22 cellular contexts compared by ENCODE assay signal in the genomic region with DNA sequence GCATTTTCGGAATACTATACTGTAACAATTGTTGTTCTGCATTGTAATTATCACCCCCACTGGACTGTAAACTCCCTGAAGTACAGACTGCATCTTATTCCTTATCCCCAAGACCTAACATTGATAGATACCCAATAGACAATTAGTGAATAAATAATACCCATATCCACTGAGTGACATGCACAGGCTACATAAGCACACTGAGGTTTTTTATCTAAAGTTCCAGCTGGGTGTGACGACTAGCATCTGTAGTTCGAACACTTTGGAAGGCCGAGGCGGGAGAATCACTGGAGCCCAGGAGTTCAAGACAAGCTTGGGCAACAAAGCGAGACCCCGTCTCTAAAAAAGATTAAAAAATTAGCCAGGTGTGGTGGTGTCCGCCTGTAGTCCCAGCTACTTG. TPM values are rescaled to one million over a fixed set of nuclear protein-coding genes. Genes with fewer than 3 reads are reported as not detected.
DNase-seq lines count a peak whose midpoint lies in the region; ATAC-seq, FAIRE-seq and TF ChIP-seq lines count a peak whose summit lies in the region.
"Had no signal": no experiment of that assay in that cellular context is flagged by ENCODE, and none has a peak within 500 bp of the region (broad histone marks: within the 10 kb centered on the region; RNA-seq: fewer than 3 reads in every experiment).

No MANE protein-coding gene starts in this region.

- no peak overlapping the region for H3K14ac ChIP-seq in mesenchymal stem cell (ENCODE audit: low read length in 2 of 2)

- no peaks in the 10 kb centered on the region; the same call in 1 of the 2 replicates for H4K20me1 ChIP-seq in HepG2 (ENCODE audit: insufficient read depth, low read length)

- peaks cover 66% of the 10 kb centered on the region for H3K79me2 ChIP-seq in HepG2 (ENCODE audit: insufficient read depth, low read length)

- CTCF ChIA-PET in HepG2 (lab: Yijun Ruan, JAX; ENCODE audit: low intra/inter-chr PET ratio, low total read pairs): no interaction called here
- CTCF ChIA-PET in T-cell (lab: Charles Lee): interaction anchor here in 1 of 2 donors (1.0 to 1.6 kb wide), 3 partner anchors 31 to 1122 kb away, joined by 3 to 5 read pairs (median 4); a partner anchor contains a TSS

- H3K9ac ChIP-seq in HepG2 (ENCODE audit: insufficient read depth, low read depth, low read length) (no peak overlapping the region), mesenchymal stem cell (ENCODE audit: low read length) (peak overlapping the region; percentile 92)

- peaks cover 15% of the 10 kb centered on the region for H3K36me3 Mint-ChIP-seq in T-cell

- ATAC-seq in HepG2 (no peak), right lobe of liver (no peak), T-cell (replicated peaks in 1 of 4) (no peak), HG02981 (IDR thresholded peaks at IDR 0.05; ENCODE audit: unreplicated experiment) (no peak)
- ATAC-seq: sciatic nerve had no signal

- peak overlapping the region in 1 of 2 experiments; percentile 41 for H3K4ac ChIP-seq in mesenchymal stem cell (ENCODE audit: low read depth in 1 of 2, low read length in 2 of 2)

- H3K4me3 Mint-ChIP-seq in T-cell: peak overlapping the region in 2 of 3 donors; percentile 0 to 1

- no peak for TF ChIP-seq EP300 in HepG2 (IDR thresholded peaks at IDR 0.05; ENCODE audit: low read depth in 2 of 2, low read length in 2 of 2)
- TF ChIP-seq EP300 in HepG2 (CRISPR knock-in tag; IDR thresholded peaks at IDR 0.05; ENCODE audit: borderline replicate concordance): no peak

- no peak overlapping the region for H4K91ac ChIP-seq in mesenchymal stem cell (ENCODE audit: low read length)

- 96% methylated on average over 8 of the region's 8 CpGs for WGBS in HepG2 (ENCODE audit: low lambda C conversion rate)
- 97% methylated on average over 8 of the region's 8 CpGs for whole genome bisulfite sequencing in right lobe of liver (ENCODE audit: insufficient coverage, low coverage, low lambda C conversion rate, missing lambda C conversion rate)
- 97% methylated on average over 8 of the region's 8 CpGs for WGBS in mesenchymal stem cell

- H2AFZ ChIP-seq in HepG2 (ENCODE audit: low read length) (no peak overlapping the region), mesenchymal stem cell (ENCODE audit: low read depth, low read length) (no peak overlapping the region)

- no peak overlapping the region for H4K8ac ChIP-seq in mesenchymal stem cell (ENCODE audit: low read length)

- in situ Hi-C loops in HepG2 (cut with HindIII; ENCODE audit: extremely low pct_ligation_motif_present, low pct_unique_long_range_greater_than_20kb): loop anchor here (5.0 kb wide), 1 partner anchor 52 kb away; no protein-coding TSS in a partner anchor

- no peak for TF ChIP-seq POLR2A in HepG2 (IDR thresholded peaks at IDR 0.05; ENCODE audit: insufficient read depth in 1 of 2, low read depth in 2 of 2, low read length in 2 of 2)
- TF ChIP-seq POLR2A in right lobe of liver (IDR thresholded peaks at IDR 0.05): no peak

- TF ChIP-seq RAD21 in HepG2 (CRISPR knock-in tag; IDR thresholded peaks at IDR 0.05): no peak

- DNase-seq in HepG2 (ENCODE audit: low spot score) (no peak), right lobe of liver (no peak), T-cell (no peak), mesenchymal stem cell (no peak), H7 (no peak), hippocampal formation (lab: John Stamatoyannopoulos, UW) (no peak), SK-N-DZ (ENCODE audit: low spot score) (no peak)
- DNase-seq: activated CD4-positive, alpha-beta memory T cell treated with anti-CD3 and anti-CD28 coated beads, Interleukin-2, amount 10 ng/mL, durations not matched to agents 7 days and 5 days; amniotic stem cell; effector memory CD4-positive, alpha-beta T cell; KBM-7; kidney glomerular epithelial cell; mesendoderm; NCI-H1436; NCI-H2227 treated with DMSO at 0.1 percent for 48 hours; occipital lobe; RPMI8226; stimulated activated CD4-positive, alpha-beta T cell treated with anti-CD3 and anti-CD28 coated beads, Interleukin-2, amount 100 ng/mL, for 24 hours had no signal

- H3K18ac ChIP-seq in mesenchymal stem cell (ENCODE audit: low read depth in 1 of 2, low read length in 2 of 2): no peak overlapping the region

- H3K27ac Mint-ChIP-seq in T-cell: no peak overlapping the region
- H3K27ac Mint-ChIP-seq: activated CD4-positive, alpha-beta memory T cell treated with anti-CD3 and anti-CD28 coated beads, Interleukin-2, amount 10 ng/mL, durations not matched to agents 7 days and 5 days had no signal

- no peaks in the 10 kb centered on the region for H3K9me3 Mint-ChIP-seq in T-cell
- H3K9me3 Mint-ChIP-seq: activated CD4-positive, alpha-beta memory T cell treated with anti-CD3 and anti-CD28 coated beads, Interleukin-2, amount 10 ng/mL, durations not matched to agents 7 days and 5 days; central memory CD8-positive, alpha-beta T cell had no signal

- BruUV-seq in HepG2 (replicated peaks; lab: Mats Ljungman, UMichigan): no TSS peak

- FAIRE-seq in HepG2 (lab: Jason Lieb, UNC): no peak
- FAIRE-seq: urothelium cell line had no signal

- no peak overlapping the region for H3K23ac ChIP-seq in mesenchymal stem cell (ENCODE audit: low read length in 2 of 2)

- TF ChIP-seq CTCF in HepG2 (CRISPR knock-in tag; IDR thresholded peaks at IDR 0.05) (no peak), right lobe of liver (IDR thresholded peaks at IDR 0.05) (no peak)

- H3K4me3 ChIP-seq in HepG2 (replicated peaks in 1 of 3; ENCODE audit: insufficient read depth in 1 of 3, low read depth in 2 of 3, low read length in 3 of 3): peak overlapping the region in 1 of 3 experiments; percentile 80; a peak in 2 of 6 replicates
- no peak overlapping the region for H3K4me3 ChIP-seq in right lobe of liver
- H3K4me3 ChIP-seq in mesenchymal stem cell (ENCODE audit: insufficient read depth in 1 of 2, low read depth in 1 of 2, low read length in 2 of 2): peak overlapping the region in 1 of 2 experiments; percentile 99
- no peak overlapping the region for H3K4me3 ChIP-seq in H7 (ENCODE audit: insufficient read depth, low read depth, low read length)

- intact Hi-C loops in HepG2 (cut with micrococcal nuclease; ENCODE audit: unreplicated experiment): loop anchor here (2.0 to 5.0 kb wide), 3 partner anchors 98 to 147 kb away; a partner anchor contains a TSS
- intact Hi-C loops in right lobe of liver (cut with DNase I): loop anchor here in 1 of 2 donors (10.0 kb wide), 1 partner anchor 115 kb away; no protein-coding TSS in a partner anchor

- POLR2A ChIA-PET in HepG2 (lab: Yijun Ruan, JAX): interaction anchor here (1.5 to 6.0 kb wide), 3 partner anchors 17 to 100 kb away, joined by 4 to 193 read pairs (median 43); a partner anchor contains a TSS
- POLR2A ChIA-PET in T-cell (lab: Charles Lee): interaction anchor here (0.6 to 0.7 kb wide), 2 partner anchors 13 to 111 kb away, joined by 6 to 8 read pairs; no protein-coding TSS in a partner anchor

- peaks cover 0 to 1% of the 10 kb centered on the region in 2 experiments; a peak in 1 of 5 replicates for H3K36me3 ChIP-seq in HepG2 (replicated peaks in 1 of 2; ENCODE audit: control insufficient read depth in 1 of 2, insufficient read depth in 2 of 2, low read length in 2 of 2)
- H3K36me3 ChIP-seq in right lobe of liver: no peaks in the 10 kb centered on the region
- no peaks in the 10 kb centered on the region for H3K36me3 ChIP-seq in mesenchymal stem cell (ENCODE audit: control insufficient read depth in 1 of 2, insufficient read depth in 2 of 2, low read depth in 1 of 2, low read length in 2 of 2)
- H3K36me3 ChIP-seq in H7 (replicated peaks; ENCODE audit: control insufficient read depth, insufficient read depth, low read length): no peaks in the 10 kb centered on the region

- no peak overlapping the region for H2BK5ac ChIP-seq in mesenchymal stem cell (ENCODE audit: low read depth, low read length, poor library complexity, severe bottlenecking)

- H3K9me3 ChIP-seq in HepG2 (ENCODE audit: low read length) (no peaks in the 10 kb centered on the region), right lobe of liver (no peaks in the 10 kb centered on the region), mesenchymal stem cell (ENCODE audit: control insufficient read depth, low read length) (no peaks in the 10 kb centered on the region)

- H3K4me2 ChIP-seq in HepG2 (ENCODE audit: low read depth, low read length) (peak overlapping the region; percentile 79), mesenchymal stem cell (ENCODE audit: low read length, poor library complexity, severe bottlenecking) (no peak overlapping the region)

- peaks cover 2% of the 10 kb centered on the region for H3K79me1 ChIP-seq in mesenchymal stem cell (replicated peaks; ENCODE audit: low read length, poor library complexity, severe bottlenecking)

- H3K4me1 ChIP-seq in HepG2 (ENCODE audit: insufficient read depth, low read length): peaks cover 69% of the 10 kb centered on the region
- H3K4me1 ChIP-seq in right lobe of liver: peaks cover 0 to 14% (median 4%) of the 10 kb centered on the region in 4 donors
- peaks cover 6% of the 10 kb centered on the region for H3K4me1 ChIP-seq in mesenchymal stem cell (ENCODE audit: control insufficient read depth, insufficient read depth, low read depth, low read length)

- no peak overlapping the region for H3K27ac ChIP-seq in HepG2 (ENCODE audit: extremely low read length, insufficient read depth, low read length)
- no peak overlapping the region for H3K27ac ChIP-seq in right lobe of liver
- no peak overlapping the region for H3K27ac ChIP-seq in mesenchymal stem cell (ENCODE audit: low read length, poor library complexity, severe bottlenecking)

- no peak overlapping the region for H2AK5ac ChIP-seq in mesenchymal stem cell (ENCODE audit: low read length, severe bottlenecking)

- no peaks in the 10 kb centered on the region for H3K27me3 Mint-ChIP-seq in T-cell
- H3K27me3 Mint-ChIP-seq: activated CD4-positive, alpha-beta memory T cell treated with anti-CD3 and anti-CD28 coated beads, Interleukin-2, amount 10 ng/mL, durations not matched to agents 7 days and 5 days; central memory CD8-positive, alpha-beta T cell had no signal

- H2BK15ac ChIP-seq in mesenchymal stem cell (ENCODE audit: low read depth, poor library complexity, severe bottlenecking): no peak overlapping the region

- H3K4me1 Mint-ChIP-seq in T-cell: peaks cover 59 to 62% (median 60%) of the 10 kb centered on the region in 3 donors

- no peaks in the 10 kb centered on the region; a peak in 1 of 5 replicates for H3K27me3 ChIP-seq in HepG2 (ENCODE audit: control insufficient read depth in 1 of 2, insufficient read depth in 2 of 2, low read length in 2 of 2)
- no peaks in the 10 kb centered on the region for H3K27me3 ChIP-seq in right lobe of liver
- H3K27me3 ChIP-seq in mesenchymal stem cell (ENCODE audit: control insufficient read depth in 1 of 2, insufficient read depth in 1 of 2, low read length in 2 of 2): no peaks in the 10 kb centered on the region
- no peaks in the 10 kb centered on the region for H3K27me3 ChIP-seq in H7 (ENCODE audit: control insufficient read depth, insufficient read depth, low read length)

- H2BK12ac ChIP-seq in mesenchymal stem cell (ENCODE audit: low read length in 2 of 2): no peak overlapping the region

- no peak overlapping the region for H2BK120ac ChIP-seq in mesenchymal stem cell (ENCODE audit: low read depth, low read length)

RNA-seq across cellular contexts. Expression of a gene that starts 2.5 kb away (rescaled TPM):
- total RNA-seq in HepG2 (2016; rRNA removed; fragmentation: Illumina TruSeq; extraction: Trizol) (28.9 and 69.8 TPM in 2 replicates), right lobe of liver (10 to 100 TPM; 16.3 to 27.2 (median 19.5) TPM), T-cell (10 to 100 TPM; 19.6 to 22.3 (median 21.4) TPM)
- 6.4 and 7.8 TPM in 2 replicates for total RNA-seq in HepG2 (2016; cell fraction: cytosol; rRNA removed; fragmentation: Illumina TruSeq; extraction: Trizol; ENCODE audit: low read depth)
- total RNA-seq in HepG2 (2016; cell fraction: insoluble cytoplasmic fraction; rRNA removed; fragmentation: Illumina TruSeq; extraction: Trizol): 30.1 and 67.5 TPM in 2 replicates
- total RNA-seq in HepG2 (2016; cell fraction: membrane; rRNA removed; fragmentation: Illumina TruSeq; extraction: Trizol): 28.5 and 33.3 TPM in 2 replicates
- total RNA-seq in HepG2 (2016; cell fraction: nucleus; rRNA removed; fragmentation: Illumina TruSeq; extraction: Trizol): 32.9 and 33.0 TPM in 2 replicates
- 9.9 and 13.0 TPM in 2 replicates for polyA plus RNA-seq in HepG2 (2011; rRNA removed)
- polyA plus RNA-seq in HepG2 (2011; cell fraction: cytosol; rRNA removed): 7.2 and 11.6 TPM in 2 replicates
- polyA plus RNA-seq in HepG2 (2011; cell fraction: nucleus; rRNA removed): 3.6 and 4.5 TPM in 2 replicates
- 16.8 and 18.2 TPM in 2 replicates for polyA plus RNA-seq in HepG2 (2012)
- 5.0 and 5.1 TPM in 2 replicates for polyA plus RNA-seq in HepG2 (2016; cell fraction: cytosol; fragmentation: Illumina TruSeq; extraction: Trizol; ENCODE audit: low read depth)
- polyA plus RNA-seq in HepG2 (2016; cell fraction: insoluble cytoplasmic fraction; fragmentation: Illumina TruSeq; extraction: Trizol; ENCODE audit: low read depth): 71.3 and 73.5 TPM in 2 replicates
- 15.6 and 19.0 TPM in 2 replicates for polyA plus RNA-seq in HepG2 (2016; cell fraction: membrane; fragmentation: Illumina TruSeq; extraction: Trizol; ENCODE audit: low read depth)
- 33.5 and 33.9 TPM in 2 replicates for polyA plus RNA-seq in HepG2 (2016; cell fraction: nucleus; fragmentation: Illumina TruSeq; extraction: Trizol; ENCODE audit: insufficient read depth, low read depth)
- 13.6 and 15.0 TPM in 2 replicates for polyA minus RNA-seq in HepG2 (2011; rRNA and poly(A)+ RNA removed; ENCODE audit: low replicate concordance)
- 17.8 and 20.1 TPM in 2 replicates for polyA minus RNA-seq in HepG2 (2011; cell fraction: cytosol; rRNA and poly(A)+ RNA removed)
- polyA minus RNA-seq in HepG2 (2011; cell fraction: nucleus; rRNA and poly(A)+ RNA removed): 15.7 and 18.9 TPM in 2 replicates
- polyA plus RNA-seq in mesenchymal stem cell (2013, experiment 1 of 2): 58.1 TPM
- polyA plus RNA-seq in mesenchymal stem cell (2013, experiment 2 of 2): 58.5 TPM
- total RNA-seq in H7 (2014; rRNA removed; shearing (Covaris generic)): 25.5 and 28.4 TPM in 2 replicates
- 24.3 and 25.7 TPM in 2 replicates for polyA plus RNA-seq in SK-N-DZ (2014; cell fraction: cytosol; rRNA removed)
- 15.0 and 16.7 TPM in 2 replicates for polyA plus RNA-seq in SK-N-DZ (2014; cell fraction: nucleus; rRNA removed)
